Comparison of ENCODE assay signal across 1 cellular context in the genomic region with DNA sequence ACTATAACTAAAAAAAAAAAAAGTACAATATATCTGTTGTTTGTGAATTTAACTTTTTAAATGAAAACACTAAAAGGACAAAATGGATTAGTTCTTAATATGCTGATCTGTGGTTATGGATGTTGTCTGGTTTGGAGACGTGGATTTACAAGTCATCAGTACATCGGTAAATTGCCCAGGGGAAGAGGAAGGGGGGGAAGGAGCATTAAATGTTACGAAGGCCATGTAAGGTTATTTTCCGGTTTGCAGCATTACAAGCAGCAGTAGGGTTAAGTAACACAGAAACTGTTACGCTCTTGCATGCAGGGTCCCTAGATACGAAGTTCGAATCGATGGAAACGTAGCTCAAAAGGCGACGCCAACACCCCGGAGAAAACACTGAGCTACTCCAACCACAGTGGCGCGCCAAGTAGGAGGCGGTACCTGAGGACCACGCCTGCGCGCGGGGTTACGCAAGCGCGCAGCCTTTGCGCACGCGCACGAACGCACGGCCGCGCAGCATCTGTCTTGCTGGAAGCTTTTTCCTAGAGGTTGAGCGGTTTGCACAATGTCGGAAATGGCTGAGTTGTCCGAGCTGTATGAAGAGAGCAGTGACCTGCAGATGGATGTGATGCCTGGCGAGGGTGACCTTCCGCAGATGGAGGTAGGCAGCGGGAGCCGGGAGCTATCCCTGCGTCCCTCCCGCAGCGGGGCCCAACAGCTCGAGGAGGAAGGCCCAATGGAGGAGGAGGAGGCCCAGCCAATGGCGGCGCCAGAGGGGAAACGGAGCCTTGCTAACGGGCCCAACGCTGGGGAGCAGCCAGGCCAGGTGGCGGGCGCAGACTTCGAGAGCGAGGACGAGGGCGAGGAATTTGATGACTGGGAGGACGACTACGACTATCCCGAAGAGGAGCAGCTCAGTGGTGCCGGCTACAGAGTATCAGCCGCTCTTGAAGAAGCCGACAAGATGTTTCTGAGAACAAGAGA.
TF ChIP-seq lines count a peak whose summit lies in the region.

A gene with protein sequence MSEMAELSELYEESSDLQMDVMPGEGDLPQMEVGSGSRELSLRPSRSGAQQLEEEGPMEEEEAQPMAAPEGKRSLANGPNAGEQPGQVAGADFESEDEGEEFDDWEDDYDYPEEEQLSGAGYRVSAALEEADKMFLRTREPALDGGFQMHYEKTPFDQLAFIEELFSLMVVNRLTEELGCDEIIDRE (plus strand): TSS at position 505 of the 966 bp plus-strand sequence. CDS start 43 bp downstream, at position 548.

TF ChIP-seq in GM12878, 131 proteins besides CTCF, POLR2A, EP300 and RAD21 (continued from another document and continues in another):
- TF ChIP-seq, protein P1, sequence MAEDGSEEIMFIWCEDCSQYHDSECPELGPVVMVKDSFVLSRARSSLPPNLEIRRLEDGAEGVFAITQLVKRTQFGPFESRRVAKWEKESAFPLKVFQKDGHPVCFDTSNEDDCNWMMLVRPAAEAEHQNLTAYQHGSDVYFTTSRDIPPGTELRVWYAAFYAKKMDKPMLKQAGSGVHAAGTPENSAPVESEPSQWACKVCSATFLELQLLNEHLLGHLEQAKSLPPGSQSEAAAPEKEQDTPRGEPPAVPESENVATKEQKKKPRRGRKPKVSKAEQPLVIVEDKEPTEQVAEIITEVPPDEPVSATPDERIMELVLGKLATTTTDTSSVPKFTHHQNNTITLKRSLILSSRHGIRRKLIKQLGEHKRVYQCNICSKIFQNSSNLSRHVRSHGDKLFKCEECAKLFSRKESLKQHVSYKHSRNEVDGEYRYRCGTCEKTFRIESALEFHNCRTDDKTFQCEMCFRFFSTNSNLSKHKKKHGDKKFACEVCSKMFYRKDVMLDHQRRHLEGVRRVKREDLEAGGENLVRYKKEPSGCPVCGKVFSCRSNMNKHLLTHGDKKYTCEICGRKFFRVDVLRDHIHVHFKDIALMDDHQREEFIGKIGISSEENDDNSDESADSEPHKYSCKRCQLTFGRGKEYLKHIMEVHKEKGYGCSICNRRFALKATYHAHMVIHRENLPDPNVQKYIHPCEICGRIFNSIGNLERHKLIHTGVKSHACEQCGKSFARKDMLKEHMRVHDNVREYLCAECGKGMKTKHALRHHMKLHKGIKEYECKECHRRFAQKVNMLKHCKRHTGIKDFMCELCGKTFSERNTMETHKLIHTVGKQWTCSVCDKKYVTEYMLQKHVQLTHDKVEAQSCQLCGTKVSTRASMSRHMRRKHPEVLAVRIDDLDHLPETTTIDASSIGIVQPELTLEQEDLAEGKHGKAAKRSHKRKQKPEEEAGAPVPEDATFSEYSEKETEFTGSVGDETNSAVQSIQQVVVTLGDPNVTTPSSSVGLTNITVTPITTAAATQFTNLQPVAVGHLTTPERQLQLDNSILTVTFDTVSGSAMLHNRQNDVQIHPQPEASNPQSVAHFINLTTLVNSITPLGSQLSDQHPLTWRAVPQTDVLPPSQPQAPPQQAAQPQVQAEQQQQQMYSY (CRISPR knock-in tag; IDR thresholded peaks at IDR 0.05) = 0 out of 2 replicates have a peak, but pooled peaks have one; percentile 19
- TF ChIP-seq MEF2B (IDR thresholded peaks at IDR 0.05; ENCODE audit: partially characterized antibody, poor library complexity, severe bottlenecking) (no peak), IKZF1 (conservative IDR thresholded peaks at IDR 0.05) (peak; percentile 97), RFX5 (IDR thresholded peaks at IDR 0.05; ENCODE audit: low read depth, low read length) (0 out of 2 replicates have a peak, but pooled peaks have one; percentile 26), NFIC (IDR thresholded peaks at IDR 0.05; ENCODE audit: low read depth, low read length) (no peak; the same call in 1 of the 2 replicates), MXI1 (IDR thresholded peaks at IDR 0.05; ENCODE audit: low read depth, low read length) (peak; percentile 88), MTA3 (IDR thresholded peaks at IDR 0.05; ENCODE audit: borderline replicate concordance, low read length) (no peak), TCF3 (IDR thresholded peaks at IDR 0.05; ENCODE audit: borderline replicate concordance, insufficient read depth, low read depth, low read length) (0 out of 2 replicates have a peak, but pooled peaks have one; percentile 5), SUPT20H (IDR thresholded peaks at IDR 0.05; ENCODE audit: borderline replicate concordance, control insufficient read depth, low read depth, low read length) (no peak), KDM1A (IDR thresholded peaks at IDR 0.05; ENCODE audit: borderline replicate concordance) (no peak), HDAC6 (IDR thresholded peaks at IDR 0.05; ENCODE audit: unreplicated experiment) (no peak), JUNB (IDR thresholded peaks at IDR 0.05) (no peak), EED (IDR thresholded peaks at IDR 0.05; ENCODE audit: low read depth) (peak; percentile 27; the same call in 1 of the 2 replicates), GATAD2B (conservative IDR thresholded peaks at IDR 0.05; ENCODE audit: low read depth) (no peak; the same call in none of the 2 replicates)
- TF ChIP-seq, protein P2, sequence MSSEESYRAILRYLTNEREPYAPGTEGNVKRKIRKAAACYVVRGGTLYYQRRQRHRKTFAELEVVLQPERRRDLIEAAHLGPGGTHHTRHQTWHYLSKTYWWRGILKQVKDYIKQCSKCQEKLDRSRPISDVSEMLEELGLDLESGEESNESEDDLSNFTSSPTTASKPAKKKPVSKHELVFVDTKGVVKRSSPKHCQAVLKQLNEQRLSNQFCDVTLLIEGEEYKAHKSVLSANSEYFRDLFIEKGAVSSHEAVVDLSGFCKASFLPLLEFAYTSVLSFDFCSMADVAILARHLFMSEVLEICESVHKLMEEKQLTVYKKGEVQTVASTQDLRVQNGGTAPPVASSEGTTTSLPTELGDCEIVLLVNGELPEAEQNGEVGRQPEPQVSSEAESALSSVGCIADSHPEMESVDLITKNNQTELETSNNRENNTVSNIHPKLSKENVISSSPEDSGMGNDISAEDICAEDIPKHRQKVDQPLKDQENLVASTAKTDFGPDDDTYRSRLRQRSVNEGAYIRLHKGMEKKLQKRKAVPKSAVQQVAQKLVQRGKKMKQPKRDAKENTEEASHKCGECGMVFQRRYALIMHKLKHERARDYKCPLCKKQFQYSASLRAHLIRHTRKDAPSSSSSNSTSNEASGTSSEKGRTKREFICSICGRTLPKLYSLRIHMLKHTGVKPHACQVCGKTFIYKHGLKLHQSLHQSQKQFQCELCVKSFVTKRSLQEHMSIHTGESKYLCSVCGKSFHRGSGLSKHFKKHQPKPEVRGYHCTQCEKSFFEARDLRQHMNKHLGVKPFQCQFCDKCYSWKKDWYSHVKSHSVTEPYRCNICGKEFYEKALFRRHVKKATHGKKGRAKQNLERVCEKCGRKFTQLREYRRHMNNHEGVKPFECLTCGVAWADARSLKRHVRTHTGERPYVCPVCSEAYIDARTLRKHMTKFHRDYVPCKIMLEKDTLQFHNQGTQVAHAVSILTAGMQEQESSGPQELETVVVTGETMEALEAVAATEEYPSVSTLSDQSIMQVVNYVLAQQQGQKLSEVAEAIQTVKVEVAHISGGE (CRISPR knock-in tag; IDR thresholded peaks at IDR 0.05) = no peak
- TF ChIP-seq, protein P3, sequence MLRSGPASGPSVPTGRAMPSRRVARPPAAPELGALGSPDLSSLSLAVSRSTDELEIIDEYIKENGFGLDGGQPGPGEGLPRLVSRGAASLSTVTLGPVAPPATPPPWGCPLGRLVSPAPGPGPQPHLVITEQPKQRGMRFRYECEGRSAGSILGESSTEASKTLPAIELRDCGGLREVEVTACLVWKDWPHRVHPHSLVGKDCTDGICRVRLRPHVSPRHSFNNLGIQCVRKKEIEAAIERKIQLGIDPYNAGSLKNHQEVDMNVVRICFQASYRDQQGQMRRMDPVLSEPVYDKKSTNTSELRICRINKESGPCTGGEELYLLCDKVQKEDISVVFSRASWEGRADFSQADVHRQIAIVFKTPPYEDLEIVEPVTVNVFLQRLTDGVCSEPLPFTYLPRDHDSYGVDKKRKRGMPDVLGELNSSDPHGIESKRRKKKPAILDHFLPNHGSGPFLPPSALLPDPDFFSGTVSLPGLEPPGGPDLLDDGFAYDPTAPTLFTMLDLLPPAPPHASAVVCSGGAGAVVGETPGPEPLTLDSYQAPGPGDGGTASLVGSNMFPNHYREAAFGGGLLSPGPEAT (IDR thresholded peaks at IDR 0.05; ENCODE audit: low read depth) = peak; percentile 61
- TF ChIP-seq, protein P4, sequence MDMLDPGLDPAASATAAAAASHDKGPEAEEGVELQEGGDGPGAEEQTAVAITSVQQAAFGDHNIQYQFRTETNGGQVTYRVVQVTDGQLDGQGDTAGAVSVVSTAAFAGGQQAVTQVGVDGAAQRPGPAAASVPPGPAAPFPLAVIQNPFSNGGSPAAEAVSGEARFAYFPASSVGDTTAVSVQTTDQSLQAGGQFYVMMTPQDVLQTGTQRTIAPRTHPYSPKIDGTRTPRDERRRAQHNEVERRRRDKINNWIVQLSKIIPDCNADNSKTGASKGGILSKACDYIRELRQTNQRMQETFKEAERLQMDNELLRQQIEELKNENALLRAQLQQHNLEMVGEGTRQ (IDR thresholded peaks at IDR 0.05; ENCODE audit: borderline replicate concordance, low read depth, low read length) = no peak
- TF ChIP-seq, protein P5, sequence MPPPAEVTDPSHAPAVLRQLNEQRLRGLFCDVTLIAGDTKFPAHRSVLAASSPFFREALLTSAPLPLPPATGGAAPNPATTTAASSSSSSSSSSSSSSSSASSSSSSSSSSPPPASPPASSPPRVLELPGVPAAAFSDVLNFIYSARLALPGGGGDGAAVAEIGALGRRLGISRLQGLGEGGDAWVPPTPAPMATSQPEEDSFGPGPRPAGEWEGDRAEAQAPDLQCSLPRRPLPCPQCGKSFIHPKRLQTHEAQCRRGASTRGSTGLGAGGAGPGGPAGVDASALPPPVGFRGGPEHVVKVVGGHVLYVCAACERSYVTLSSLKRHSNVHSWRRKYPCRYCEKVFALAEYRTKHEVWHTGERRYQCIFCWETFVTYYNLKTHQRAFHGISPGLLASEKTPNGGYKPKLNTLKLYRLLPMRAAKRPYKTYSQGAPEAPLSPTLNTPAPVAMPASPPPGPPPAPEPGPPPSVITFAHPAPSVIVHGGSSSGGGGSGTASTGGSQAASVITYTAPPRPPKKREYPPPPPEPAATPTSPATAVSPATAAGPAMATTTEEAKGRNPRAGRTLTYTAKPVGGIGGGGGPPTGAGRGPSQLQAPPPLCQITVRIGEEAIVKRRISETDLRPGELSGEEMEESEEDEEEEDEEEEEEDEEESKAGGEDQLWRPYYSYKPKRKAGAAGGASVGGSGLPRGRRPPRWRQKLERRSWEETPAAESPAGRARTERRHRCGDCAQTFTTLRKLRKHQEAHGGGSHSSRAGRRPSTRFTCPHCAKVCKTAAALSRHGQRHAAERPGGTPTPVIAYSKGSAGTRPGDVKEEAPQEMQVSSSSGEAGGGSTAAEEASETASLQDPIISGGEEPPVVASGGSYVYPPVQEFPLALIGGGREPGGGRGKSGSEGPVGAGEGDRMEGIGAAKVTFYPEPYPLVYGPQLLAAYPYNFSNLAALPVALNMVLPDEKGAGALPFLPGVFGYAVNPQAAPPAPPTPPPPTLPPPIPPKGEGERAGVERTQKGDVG (CRISPR knock-in tag; IDR thresholded peaks at IDR 0.05) = no peak
- TF ChIP-seq, protein P6, sequence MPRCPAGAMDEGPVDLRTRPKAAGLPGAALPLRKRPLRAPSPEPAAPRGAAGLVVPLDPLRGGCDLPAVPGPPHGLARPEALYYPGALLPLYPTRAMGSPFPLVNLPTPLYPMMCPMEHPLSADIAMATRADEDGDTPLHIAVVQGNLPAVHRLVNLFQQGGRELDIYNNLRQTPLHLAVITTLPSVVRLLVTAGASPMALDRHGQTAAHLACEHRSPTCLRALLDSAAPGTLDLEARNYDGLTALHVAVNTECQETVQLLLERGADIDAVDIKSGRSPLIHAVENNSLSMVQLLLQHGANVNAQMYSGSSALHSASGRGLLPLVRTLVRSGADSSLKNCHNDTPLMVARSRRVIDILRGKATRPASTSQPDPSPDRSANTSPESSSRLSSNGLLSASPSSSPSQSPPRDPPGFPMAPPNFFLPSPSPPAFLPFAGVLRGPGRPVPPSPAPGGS (IDR thresholded peaks at IDR 0.05; ENCODE audit: borderline replicate concordance, insufficient read depth, low read depth, low read length, poor library complexity, severe bottlenecking) = no peak
- TF ChIP-seq, protein P7, sequence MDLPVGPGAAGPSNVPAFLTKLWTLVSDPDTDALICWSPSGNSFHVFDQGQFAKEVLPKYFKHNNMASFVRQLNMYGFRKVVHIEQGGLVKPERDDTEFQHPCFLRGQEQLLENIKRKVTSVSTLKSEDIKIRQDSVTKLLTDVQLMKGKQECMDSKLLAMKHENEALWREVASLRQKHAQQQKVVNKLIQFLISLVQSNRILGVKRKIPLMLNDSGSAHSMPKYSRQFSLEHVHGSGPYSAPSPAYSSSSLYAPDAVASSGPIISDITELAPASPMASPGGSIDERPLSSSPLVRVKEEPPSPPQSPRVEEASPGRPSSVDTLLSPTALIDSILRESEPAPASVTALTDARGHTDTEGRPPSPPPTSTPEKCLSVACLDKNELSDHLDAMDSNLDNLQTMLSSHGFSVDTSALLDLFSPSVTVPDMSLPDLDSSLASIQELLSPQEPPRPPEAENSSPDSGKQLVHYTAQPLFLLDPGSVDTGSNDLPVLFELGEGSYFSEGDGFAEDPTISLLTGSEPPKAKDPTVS (IDR thresholded peaks at IDR 0.05; ENCODE audit: low read depth, low read length) = no peak
- TF ChIP-seq, protein P8, sequence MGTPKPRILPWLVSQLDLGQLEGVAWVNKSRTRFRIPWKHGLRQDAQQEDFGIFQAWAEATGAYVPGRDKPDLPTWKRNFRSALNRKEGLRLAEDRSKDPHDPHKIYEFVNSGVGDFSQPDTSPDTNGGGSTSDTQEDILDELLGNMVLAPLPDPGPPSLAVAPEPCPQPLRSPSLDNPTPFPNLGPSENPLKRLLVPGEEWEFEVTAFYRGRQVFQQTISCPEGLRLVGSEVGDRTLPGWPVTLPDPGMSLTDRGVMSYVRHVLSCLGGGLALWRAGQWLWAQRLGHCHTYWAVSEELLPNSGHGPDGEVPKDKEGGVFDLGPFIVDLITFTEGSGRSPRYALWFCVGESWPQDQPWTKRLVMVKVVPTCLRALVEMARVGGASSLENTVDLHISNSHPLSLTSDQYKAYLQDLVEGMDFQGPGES (IDR thresholded peaks at IDR 0.05) = no peak
- TF ChIP-seq, protein P9, sequence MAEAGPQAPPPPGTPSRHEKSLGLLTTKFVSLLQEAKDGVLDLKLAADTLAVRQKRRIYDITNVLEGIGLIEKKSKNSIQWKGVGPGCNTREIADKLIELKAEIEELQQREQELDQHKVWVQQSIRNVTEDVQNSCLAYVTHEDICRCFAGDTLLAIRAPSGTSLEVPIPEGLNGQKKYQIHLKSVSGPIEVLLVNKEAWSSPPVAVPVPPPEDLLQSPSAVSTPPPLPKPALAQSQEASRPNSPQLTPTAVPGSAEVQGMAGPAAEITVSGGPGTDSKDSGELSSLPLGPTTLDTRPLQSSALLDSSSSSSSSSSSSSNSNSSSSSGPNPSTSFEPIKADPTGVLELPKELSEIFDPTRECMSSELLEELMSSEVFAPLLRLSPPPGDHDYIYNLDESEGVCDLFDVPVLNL (IDR thresholded peaks at IDR 0.05; ENCODE audit: low read depth, low read length) = peak; percentile 69; the same call in 1 of the 2 replicates
